27 cellular contexts compared by ENCODE assay signal in genomic region chr7:101197991-101198390, GRCh38. TPM values are rescaled to one million over a fixed set of nuclear protein-coding genes. Genes with fewer than 3 reads are reported as not detected.
"Had no signal": no experiment of that assay in that cellular context is flagged by ENCODE, and none has a peak within 500 bp of the region (broad histone marks: within the 10 kb centered on the region; RNA-seq: fewer than 3 reads in every experiment).

No MANE protein-coding gene starts in this region.

- H3K27me3 ChIP-seq: testis had no signal

- ATAC-seq: heart left ventricle; psoas muscle; sciatic nerve; stimulated activated memory B cell treated with anti-CD40 and anti-IgM and Interleukin-4, amounts not matched to agents 10 μg/mL and 1 μg/mL and 100 μg/mL, for 72 hours; upper lobe of right lung had no signal

- DNase-seq: cortex of kidney; dorsolateral prefrontal cortex; effector CD8-positive, alpha-beta T cell; foreskin melanocyte; heart left ventricle; hippocampal formation; kidney glomerular epithelial cell; mesendoderm; naive B cell; psoas muscle; retina; spleen; stimulated activated CD4-positive, alpha-beta T cell treated with anti-CD3 and anti-CD28 coated beads, Interleukin-15, amount 100 ng/mL, for 24 hours; stimulated activated CD4-positive, alpha-beta T cell treated with anti-CD3 and anti-CD28 coated beads, Interleukin-1b, Interleukin-23, amount 100 ng/mL, for 48 hours; stimulated activated CD4-positive, alpha-beta T cell treated with anti-CD3 and anti-CD28 coated beads, Interleukin-4, amount 100 ng/mL, for 24 hours; testis; upper lobe of right lung had no signal

- H3K9me3 ChIP-seq: heart left ventricle, psoas muscle, spleen, testis, tibial nerve, upper lobe of right lung had no signal

- H3K4me3 ChIP-seq: dorsolateral prefrontal cortex, heart left ventricle, psoas muscle, spleen, tibial nerve, upper lobe of right lung had no signal

- H3K27ac ChIP-seq: dorsolateral prefrontal cortex, heart left ventricle, psoas muscle, spleen, testis, tibial nerve, upper lobe of right lung had no signal

- H3K36me3 ChIP-seq: heart left ventricle, spleen, tibial nerve, upper lobe of right lung had no signal

RNA-seq across cellular contexts. Expression of gene MOGAT3, which starts 2.8 kb away (rescaled TPM):
- total RNA-seq: glomerular endothelial cell, heart left ventricle, lung microvascular endothelial cell, omental fat pad, psoas muscle, sciatic nerve, skeletal muscle tissue, spleen, subcutaneous adipose tissue, testis, tibial nerve, upper lobe of right lung had no signal
- polyA plus RNA-seq: esophagus, heart left ventricle, psoas muscle, spleen had no signal

RNA-seq across cellular contexts. Expression of gene NAT16, which starts 17.9 kb away (rescaled TPM):
- total RNA-seq: glomerular endothelial cell, liver, lung microvascular endothelial cell, psoas muscle, sciatic nerve, skeletal muscle tissue, spleen, subcutaneous adipose tissue, tibial nerve, upper lobe of right lung had no signal
- polyA plus RNA-seq: esophagus, heart left ventricle, liver, spleen had no signal

RNA-seq across cellular contexts. Expression of gene VGF, which starts 32.6 kb away (rescaled TPM):
- total RNA-seq: glomerular endothelial cell, liver, lung microvascular endothelial cell, sciatic nerve, skeletal muscle tissue, subcutaneous adipose tissue, upper lobe of right lung had no signal
- polyA plus RNA-seq: liver had no signal
